ENCODE assay signal across 31 cellular contexts in the genomic region with DNA sequence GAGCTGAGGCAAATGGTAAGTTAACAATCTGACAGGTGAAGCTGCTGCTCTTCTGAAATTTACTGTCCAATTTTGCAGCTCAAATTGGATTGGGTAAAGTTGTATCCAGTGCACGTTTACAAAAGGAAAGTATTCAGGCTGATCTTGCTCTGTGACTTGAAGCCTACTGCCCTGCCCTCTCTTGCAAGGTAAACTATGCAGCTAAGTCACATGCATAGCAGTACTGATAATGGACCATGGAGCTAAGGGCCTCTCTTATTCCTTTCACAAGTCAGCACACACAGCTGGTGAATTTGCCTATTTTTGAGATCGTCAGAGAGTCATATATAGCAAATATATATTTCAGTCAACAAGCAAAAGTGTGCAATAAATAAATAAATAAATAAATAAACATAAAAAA. TPM values are rescaled to one million over a fixed set of nuclear protein-coding genes. Genes with fewer than 3 reads are reported as not detected.
"Had no signal": no experiment of that assay in that cellular context is flagged by ENCODE, and none has a peak within 500 bp of the region (broad histone marks: within the 10 kb centered on the region; RNA-seq: fewer than 3 reads in every experiment).

No MANE protein-coding gene starts in this region.

- H3K27me3 Mint-ChIP-seq: activated naive CD8-positive, alpha-beta T cell treated with anti-CD3 and anti-CD28 coated beads, Interleukin-2, amount 50 U/mL, for 24 hours had no signal

- H3K4me1 Mint-ChIP-seq: activated CD8-positive, alpha-beta memory T cell treated with anti-CD3 and anti-CD28 coated beads, Interleukin-2, amount 10 ng/mL, durations not matched to agents 7 days and 5 days had no signal

- H3K4me3 Mint-ChIP-seq: activated CD8-positive, alpha-beta memory T cell treated with anti-CD3 and anti-CD28 coated beads, Interleukin-2, amount 10 ng/mL, durations not matched to agents 7 days and 5 days; activated CD8-positive, alpha-beta T cell treated with anti-CD3 and anti-CD28 coated beads, Interleukin-2, amount 10 ng/mL, durations not matched to agents 7 days and 5 days; activated naive CD8-positive, alpha-beta T cell treated with anti-CD3 and anti-CD28 coated beads, Interleukin-2, amount 50 U/mL, for 24 hours; activated T-cell treated with anti-CD3 and anti-CD28 coated beads, Interleukin-2, amount 50 U/mL, for 4 hours; T-helper 2 cell treated with Interferon-gamma antibody and Interleukin-4, amounts not matched to agents 5 μg/mL and 100 μg/mL, for 36 hours had no signal

- H3K27ac Mint-ChIP-seq: activated CD8-positive, alpha-beta memory T cell treated with anti-CD3 and anti-CD28 coated beads, Interleukin-2, amount 10 ng/mL, durations not matched to agents 7 days and 5 days; activated naive CD4-positive, alpha-beta T cell treated with anti-CD3 and anti-CD28 coated beads, Interleukin-2, amount 50 U/mL, for 72 hours; activated naive CD8-positive, alpha-beta T cell treated with anti-CD3 and anti-CD28 coated beads, Interleukin-2, amount 50 U/mL, for 24 hours; T-helper 2 cell treated with Interferon-gamma antibody and Interleukin-4, amounts not matched to agents 5 μg/mL and 100 μg/mL, for 36 hours had no signal

- H3K27ac ChIP-seq: ascending aorta, body of pancreas, SJCRH30 had no signal

- FAIRE-seq: bronchial epithelial cell, K562 had no signal

- ATAC-seq: activated CD8-positive, alpha-beta memory T cell treated with anti-CD3 and anti-CD28 coated beads, Interleukin-2, amount 10 ng/mL, durations not matched to agents 7 days and 5 days; activated CD8-positive, alpha-beta T cell treated with anti-CD3 and anti-CD28 coated beads, Interleukin-2, amount 10 ng/mL, durations not matched to agents 7 days and 5 days; activated T-cell treated with anti-CD3 and anti-CD28 coated beads, Interleukin-2, amount 50 U/mL, for 4 hours; body of pancreas; K562; SK-N-SH treated with all-trans-retinoic acid at 6 μM for 48 hours had no signal

- H3K9me3 Mint-ChIP-seq: activated naive CD4-positive, alpha-beta T cell treated with anti-CD3 and anti-CD28 coated beads, Interleukin-2, amount 50 U/mL, for 72 hours; activated naive CD8-positive, alpha-beta T cell treated with anti-CD3 and anti-CD28 coated beads, Interleukin-2, amount 50 U/mL, for 24 hours; activated T-cell treated with anti-CD3 and anti-CD28 coated beads, Interleukin-2, amount 50 U/mL, for 4 hours; T-helper 2 cell treated with Interferon-gamma antibody and Interleukin-4, amounts not matched to agents 5 μg/mL and 100 μg/mL, for 36 hours had no signal

- H3K36me3 Mint-ChIP-seq: activated CD8-positive, alpha-beta memory T cell treated with anti-CD3 and anti-CD28 coated beads, Interleukin-2, amount 10 ng/mL, durations not matched to agents 7 days and 5 days; activated naive CD4-positive, alpha-beta T cell treated with anti-CD3 and anti-CD28 coated beads, Interleukin-2, amount 50 U/mL, for 72 hours had no signal

- H3K4me1 ChIP-seq: ascending aorta, body of pancreas, SJCRH30 had no signal

- H3K27me3 ChIP-seq: ascending aorta, body of pancreas, SJCRH30 had no signal

- H3K36me3 ChIP-seq: ascending aorta, SJCRH30 had no signal

- H3K4me3 ChIP-seq: ascending aorta, body of pancreas, K562, SJCRH30 had no signal

- H3K9me3 ChIP-seq: body of pancreas, SJCRH30 had no signal

- DNase-seq: activated CD4-positive, alpha-beta T cell treated with anti-CD3 and anti-CD28 coated beads for 48 hours; activated CD4-positive, alpha-beta T cell treated with anti-CD3 and anti-CD28 coated beads, Interleukin-2, amount 50 U/mL, for 4 hours; activated CD4-positive, CD25-positive, alpha-beta regulatory T cell treated with anti-CD3 and anti-CD28 coated beads, Interleukin-2, amount 50 U/mL, for 72 hours; activated CD8-positive, alpha-beta memory T cell treated with anti-CD3 and anti-CD28 coated beads, Interleukin-2, amount 10 ng/mL, durations not matched to agents 7 days and 5 days; activated CD8-positive, alpha-beta T cell treated with anti-CD3 and anti-CD28 coated beads, Interleukin-2, amount 10 ng/mL, durations not matched to agents 7 days and 5 days; activated effector memory CD4-positive, alpha-beta T cell treated with anti-CD3 and anti-CD28 coated beads, Interleukin-2, amount 50 U/mL, for 16 hours; activated naive CD4-positive, alpha-beta T cell treated with Interleukin-2 at 50 U/mL for 16 hours; activated naive CD8-positive, alpha-beta T cell treated with anti-CD3 and anti-CD28 coated beads, Interleukin-2, amount 50 U/mL, for 24 hours; activated T-cell treated with anti-CD3 and anti-CD28 coated beads, Interleukin-2, amount 50 U/mL, for 4 hours; amniotic stem cell; body of pancreas; Karpas-422; MM.1S; NCI-H1105; NCI-H1436; NCI-H1694 treated with DMSO at 0.1 percent for 48 hours; NCI-H2029 treated with DMSO at 0.1 percent for 48 hours; NCI-H345; NCI-H510A; NCI-H526 treated with DMSO at 0.1 percent for 48 hours; NCI-H82; SJCRH30; SW 1271 had no signal

RNA-seq across cellular contexts. Expression of a gene that starts 23.2 kb away (rescaled TPM):
- total RNA-seq: ascending aorta, body of pancreas, bronchial epithelial cell, K562, OCI-LY7, RPMI7951 had no signal

RNA-seq across cellular contexts. Expression of a gene that starts 55.8 kb away (rescaled TPM):
- total RNA-seq: ascending aorta, body of pancreas, bronchial epithelial cell, K562, OCI-LY7, RPMI7951, SJCRH30 had no signal
- polyA plus RNA-seq: K562 had no signal
